In genomic region chr6:55276745-55277627, GRCh38 we compare ENCODE assay signal across 9 cellular contexts. TPM values are rescaled to one million over a fixed set of nuclear protein-coding genes. Genes with fewer than 3 reads are reported as not detected.
DNase-seq lines count a peak whose midpoint lies in the region; ATAC-seq, FAIRE-seq and TF ChIP-seq lines count a peak whose summit lies in the region.
"Had no signal": no experiment of that assay in that cellular context is flagged by ENCODE, and none has a peak within 500 bp of the region (broad histone marks: within the 10 kb centered on the region; RNA-seq: fewer than 3 reads in every experiment).

No MANE protein-coding gene starts in this region.

- H3K27me3 Mint-ChIP-seq in activated naive CD8-positive, alpha-beta T cell treated with anti-CD3 and anti-CD28 coated beads for 36 hours, result no peaks in the 10 kb centered on the region
- H3K27me3 Mint-ChIP-seq in activated naive CD8-positive, alpha-beta T cell treated with anti-CD3 and anti-CD28 coated beads, Interleukin-2, amount 50 U/mL, for 24 hours, result no peaks in the 10 kb centered on the region
- H3K27me3 Mint-ChIP-seq in brain, result peaks cover 4% of the 10 kb centered on the region

- H3K9me3 ChIP-seq in keratinocyte (ENCODE audit: control insufficient read depth, low read depth, low read length) (no peaks in the 10 kb centered on the region), upper lobe of left lung (no peaks in the 10 kb centered on the region)

- no peak for ATAC-seq in activated naive CD8-positive, alpha-beta T cell treated with anti-CD3 and anti-CD28 coated beads, Interleukin-2, amount 50 U/mL, for 24 hours
- ATAC-seq in HG03432 (IDR thresholded peaks at IDR 0.05; ENCODE audit: unreplicated experiment) (peak; percentile 69), upper lobe of left lung (ENCODE audit: low FRiP score in 2 of 2) (peak in 1 of 2 donors; percentile 78)

- H3K9me1 ChIP-seq in keratinocyte (ENCODE audit: control insufficient read depth, extremely low read depth, insufficient read depth, low read length), result no peaks in the 10 kb centered on the region

- H3K4me3 ChIP-seq in keratinocyte (ENCODE audit: control insufficient read depth in 2 of 3, extremely low read depth in 1 of 3, insufficient read depth in 2 of 3, low read depth in 1 of 3, low read length in 3 of 3) (no peak overlapping the region), upper lobe of left lung (peak overlapping the region in 1 of 4 donors; percentile 24)

- peak overlapping the region; percentile 4 for H3K4me2 ChIP-seq in keratinocyte (ENCODE audit: control insufficient read depth, extremely low read depth, insufficient read depth, low read depth, low read length)

- TF ChIP-seq CTCF in brain (conservative IDR thresholded peaks at IDR 0.05), result peak; percentile 78 to 90
- TF ChIP-seq CTCF in keratinocyte (optimal IDR thresholded peaks at IDR 0.05 in 1 of 3, IDR thresholded peaks at IDR 0.05 in 1 of 3, conservative IDR thresholded peaks at IDR 0.05 in 1 of 3; ENCODE audit: extremely low read depth in 1 of 3, insufficient read depth in 2 of 3, low read length in 3 of 3), result peak; percentile 51 to 58 (median 54)
- TF ChIP-seq CTCF in upper lobe of left lung (IDR thresholded peaks at IDR 0.05), result peak in 4 of 6 experiments; percentile 21 to 60 (median 46)

- H3K79me2 ChIP-seq in keratinocyte (ENCODE audit: control insufficient read depth, insufficient read depth, low read length), result no peaks in the 10 kb centered on the region

- TF ChIP-seq EP300 in upper lobe of left lung (IDR thresholded peaks at IDR 0.05), result no peak

- WGBS in upper lobe of left lung, 2 donors, result 34 to 41% methylated on average over 15 of the region's 15 CpGs

- H3K9ac ChIP-seq in keratinocyte (ENCODE audit: control insufficient read depth, extremely low read depth, insufficient read depth, low read length), result no peak overlapping the region

- no peaks in the 10 kb centered on the region for H3K4me1 Mint-ChIP-seq in activated naive CD8-positive, alpha-beta T cell treated with anti-CD3 and anti-CD28 coated beads for 36 hours
- H3K4me1 Mint-ChIP-seq in activated naive CD8-positive, alpha-beta T cell treated with anti-CD3 and anti-CD28 coated beads, Interleukin-2, amount 50 U/mL, for 24 hours, result no peaks in the 10 kb centered on the region
- no peaks in the 10 kb centered on the region for H3K4me1 Mint-ChIP-seq in brain

- H3K9me3 Mint-ChIP-seq in activated naive CD8-positive, alpha-beta T cell treated with anti-CD3 and anti-CD28 coated beads for 36 hours, result no peaks in the 10 kb centered on the region
- H3K9me3 Mint-ChIP-seq in activated naive CD8-positive, alpha-beta T cell treated with anti-CD3 and anti-CD28 coated beads, Interleukin-2, amount 50 U/mL, for 24 hours, result no peaks in the 10 kb centered on the region
- no peaks in the 10 kb centered on the region for H3K9me3 Mint-ChIP-seq in brain

- no peak overlapping the region for H2AFZ ChIP-seq in keratinocyte (ENCODE audit: control insufficient read depth, low read length)

- H3K27ac Mint-ChIP-seq in activated naive CD8-positive, alpha-beta T cell treated with anti-CD3 and anti-CD28 coated beads for 36 hours, result no peak overlapping the region
- no peak overlapping the region for H3K27ac Mint-ChIP-seq in activated naive CD8-positive, alpha-beta T cell treated with anti-CD3 and anti-CD28 coated beads, Interleukin-2, amount 50 U/mL, for 24 hours
- H3K27ac Mint-ChIP-seq in brain, result peak overlapping the region in 1 of 5 experiments; percentile 5

- no peaks in the 10 kb centered on the region for H3K36me3 Mint-ChIP-seq in activated naive CD8-positive, alpha-beta T cell treated with anti-CD3 and anti-CD28 coated beads for 36 hours
- H3K36me3 Mint-ChIP-seq in activated naive CD8-positive, alpha-beta T cell treated with anti-CD3 and anti-CD28 coated beads, Interleukin-2, amount 50 U/mL, for 24 hours (ENCODE audit: low read depth), result no peaks in the 10 kb centered on the region
- no peaks in the 10 kb centered on the region for H3K36me3 Mint-ChIP-seq in brain

- H3K36me3 ChIP-seq in keratinocyte (ENCODE audit: control insufficient read depth in 2 of 2, extremely low read depth in 1 of 2, insufficient read depth in 2 of 2, low read length in 2 of 2), result no peaks in the 10 kb centered on the region
- no peaks in the 10 kb centered on the region for H3K36me3 ChIP-seq in upper lobe of left lung

- FAIRE-seq in keratinocyte (lab: Jason Lieb, UNC), result peak; percentile 69

- TF ChIP-seq POLR2A in upper lobe of left lung (IDR thresholded peaks at IDR 0.05), result no peak

- H3K27ac ChIP-seq in keratinocyte (ENCODE audit: control insufficient read depth, insufficient read depth, low read length), result no peak overlapping the region
- no peak overlapping the region for H3K27ac ChIP-seq in upper lobe of left lung

- H3K4me3 Mint-ChIP-seq in activated naive CD8-positive, alpha-beta T cell treated with anti-CD3 and anti-CD28 coated beads for 36 hours, result no peak overlapping the region
- H3K4me3 Mint-ChIP-seq in activated naive CD8-positive, alpha-beta T cell treated with anti-CD3 and anti-CD28 coated beads, Interleukin-2, amount 50 U/mL, for 24 hours, result no peak overlapping the region
- H3K4me3 Mint-ChIP-seq in brain, result no peak overlapping the region

- no peaks in the 10 kb centered on the region for H4K20me1 ChIP-seq in keratinocyte (ENCODE audit: control insufficient read depth, extremely low read depth, insufficient read depth, low read length)

- dilution Hi-C loops in keratinocyte (cut with MboI; ENCODE audit: extremely low pct_ligation_motif_present, low sequenced_read_pairs), result loop anchor here (25.0 kb wide), 1 partner anchor 685 kb away; no protein-coding TSS in a partner anchor

- DNase-seq in activated naive CD8-positive, alpha-beta T cell treated with anti-CD3 and anti-CD28 coated beads for 36 hours, result peak; percentile 1
- no peak for DNase-seq in activated naive CD8-positive, alpha-beta T cell treated with anti-CD3 and anti-CD28 coated beads, Interleukin-2, amount 50 U/mL, for 24 hours
- peak; percentile 22 to 77 for DNase-seq in NCI-H526 (lab: John Stamatoyannopoulos, UW)
- DNase-seq in keratinocyte (ENCODE audit: low read depth, low spot score), result peak; percentile 25
- no peak for DNase-seq in upper lobe of left lung
- DNase-seq in NK-92 (lab: John Stamatoyannopoulos, UW; ENCODE audit: unreplicated experiment), result no peak

- H3K4me1 ChIP-seq in keratinocyte (ENCODE audit: control insufficient read depth, extremely low read depth, insufficient read depth, low read length), result no peaks in the 10 kb centered on the region
- H3K4me1 ChIP-seq in upper lobe of left lung, result no peaks in the 10 kb centered on the region

- H3K27me3 ChIP-seq in keratinocyte (ENCODE audit: control insufficient read depth, extremely low read depth, insufficient read depth, low read length) (no peaks in the 10 kb centered on the region), upper lobe of left lung (no peaks in the 10 kb centered on the region)

RNA-seq across cellular contexts. Expression of gene GFRAL, which starts 50.3 kb away (rescaled TPM):
- total RNA-seq in activated naive CD8-positive, alpha-beta T cell treated with anti-CD3 and anti-CD28 coated beads for 36 hours, result not detected
- polyA plus RNA-seq in brain (ENCODE audit: insufficient read depth, low read depth, low replicate concordance) (not detected), keratinocyte (not detected in 3 replicates)
- polyA plus RNA-seq in keratinocyte (2011; ENCODE audit: low read depth), result not detected
- not detected in 2 replicates for polyA plus RNA-seq in keratinocyte (2011; cell fraction: cytosol; rRNA removed)
- not detected in 2 replicates for polyA plus RNA-seq in keratinocyte (2011; cell fraction: nucleus; rRNA removed)
- polyA plus RNA-seq in keratinocyte (2012; ENCODE audit: low replicate concordance), result not detected in 2 replicates
- not detected in 3 replicates for polyA minus RNA-seq in keratinocyte
- polyA minus RNA-seq in keratinocyte (2011; cell fraction: cytosol; rRNA and poly(A)+ RNA removed), result not detected
- polyA minus RNA-seq in keratinocyte (2011; cell fraction: nucleus; rRNA and poly(A)+ RNA removed), result not detected in 2 replicates
- not detected for total RNA-seq in upper lobe of left lung
- polyA plus RNA-seq: esophagus had no signal

Comparison
In these comparisons a context has a peak if more than half of its experiments do, and no peak if none do; other contexts are left out.
1. DNase-seq: peak in activated naive CD8-positive, alpha-beta T cell treated with anti-CD3 and anti-CD28 coated beads for 36 hours (single experiment), NCI-H526 (2 of 2) and keratinocyte (single experiment); none in activated naive CD8-positive, alpha-beta T cell treated with anti-CD3 and anti-CD28 coated beads, Interleukin-2, amount 50 U/mL, for 24 hours (single experiment), upper lobe of left lung (0 of 2) and NK-92 (single experiment).
2. Peak in every context shown above with its lines, with median percentiles within 50 percentile points of each other: CTCF ChIP-seq.